9 cellular contexts compared by ENCODE assay signal in the genomic region with DNA sequence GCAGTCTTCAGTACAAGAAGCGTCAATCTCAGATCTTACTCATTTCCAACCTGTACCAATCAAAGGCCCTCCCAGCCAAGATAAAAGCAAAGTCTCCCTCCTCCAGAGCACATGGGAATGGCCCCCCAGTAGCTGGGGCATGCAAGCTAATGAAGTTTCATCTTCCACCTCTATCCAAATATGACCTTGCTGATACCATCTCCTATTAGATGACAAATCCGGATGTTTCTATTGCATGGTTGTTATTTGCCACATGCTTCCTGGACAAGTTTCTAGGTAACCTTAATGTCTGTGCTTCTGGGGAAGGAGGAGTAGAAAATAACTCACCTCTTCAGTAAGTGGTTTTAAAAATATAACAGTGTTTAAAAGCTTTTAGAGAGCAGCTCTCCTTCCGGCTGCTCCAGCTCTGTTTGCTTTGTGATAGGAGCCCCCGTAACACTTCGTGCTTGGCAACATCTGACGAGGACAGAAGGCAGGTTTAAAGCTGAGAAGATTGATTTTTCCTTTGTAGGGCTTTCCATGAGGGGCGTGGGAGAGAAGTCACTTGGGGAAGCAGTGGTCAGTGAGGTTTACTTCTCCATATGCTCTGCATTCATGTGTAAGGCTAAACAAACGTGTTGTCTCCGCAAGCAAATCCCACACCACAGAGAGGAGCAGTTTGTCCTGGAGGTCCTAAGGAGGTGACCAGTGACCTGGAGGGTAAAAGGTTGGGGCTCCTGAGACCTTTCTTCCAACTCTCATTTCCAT. TPM values are rescaled to one million over a fixed set of nuclear protein-coding genes. Genes with fewer than 3 reads are reported as not detected.
A peak's percentile ranks its signal among the peaks of the same experiment; 100 is the strongest.
DNase-seq lines count a peak whose midpoint lies in the region; ATAC-seq, FAIRE-seq and TF ChIP-seq lines count a peak whose summit lies in the region.
"Had no signal": no experiment of that assay in that cellular context is flagged by ENCODE, and none has a peak within 500 bp of the region (broad histone marks: within the 10 kb centered on the region; RNA-seq: fewer than 3 reads in every experiment).

No MANE protein-coding gene starts in this region.

- intact Hi-C loops in activated CD4-positive, alpha-beta T cell treated with anti-CD3 and anti-CD28 coated beads, Interleukin-2, amount 10 ng/mL, durations not matched to agents 24 days and 14 days (cut with micrococcal nuclease): no loop called here
- intact Hi-C loops in stomach (cut with DNase I; ENCODE audit: low total_unique reads): loop anchor here (10.0 kb wide), 1 partner anchor 472 kb away; no protein-coding TSS in a partner anchor
- intact Hi-C loops in left colon (cut with DNase I, micrococcal nuclease): loop anchor here in 1 of 2 donors (5.0 kb wide), 1 partner anchor 94 kb away; no protein-coding TSS in a partner anchor

- no peak for TF ChIP-seq EP300 in stomach (IDR thresholded peaks at IDR 0.05)

- no peak overlapping the region for H3K4me3 ChIP-seq in stomach

- FAIRE-seq in H54 (lab: Jason Lieb, UNC): no peak

- H3K27me3 Mint-ChIP-seq in activated CD4-positive, alpha-beta T cell treated with anti-CD3 and anti-CD28 coated beads, Interleukin-2, amount 10 ng/mL, durations not matched to agents 24 days and 14 days: no peaks in the 10 kb centered on the region
- H3K27me3 Mint-ChIP-seq in T-helper 2 cell treated with Interferon-gamma antibody and Interleukin-4, amounts not matched to agents 5 μg/mL and 100 μg/mL, for 36 hours (ENCODE audit: low read depth): no peaks in the 10 kb centered on the region
- peaks cover 13% of the 10 kb centered on the region for H3K27me3 Mint-ChIP-seq in glutamatergic neuron (ENCODE audit: unreplicated experiment)

- H3K4me1 Mint-ChIP-seq in activated CD4-positive, alpha-beta T cell treated with anti-CD3 and anti-CD28 coated beads, Interleukin-2, amount 10 ng/mL, durations not matched to agents 24 days and 14 days: peaks cover 66% of the 10 kb centered on the region
- peaks cover 45% of the 10 kb centered on the region for H3K4me1 Mint-ChIP-seq in T-helper 2 cell treated with Interferon-gamma antibody and Interleukin-4, amounts not matched to agents 5 μg/mL and 100 μg/mL, for 36 hours (ENCODE audit: low read depth)
- H3K4me1 Mint-ChIP-seq in glutamatergic neuron (ENCODE audit: low read depth, unreplicated experiment): peaks cover 59% of the 10 kb centered on the region

- H3K36me3 ChIP-seq in stomach: no peaks in the 10 kb centered on the region

- peaks cover 6% of the 10 kb centered on the region for H3K9me3 Mint-ChIP-seq in activated CD4-positive, alpha-beta T cell treated with anti-CD3 and anti-CD28 coated beads, Interleukin-2, amount 10 ng/mL, durations not matched to agents 24 days and 14 days
- H3K9me3 Mint-ChIP-seq in T-helper 2 cell treated with Interferon-gamma antibody and Interleukin-4, amounts not matched to agents 5 μg/mL and 100 μg/mL, for 36 hours: no peaks in the 10 kb centered on the region
- peaks cover 14% of the 10 kb centered on the region for H3K9me3 Mint-ChIP-seq in glutamatergic neuron (ENCODE audit: unreplicated experiment)

- peak overlapping the region; percentile 74 for H3K27ac Mint-ChIP-seq in activated CD4-positive, alpha-beta T cell treated with anti-CD3 and anti-CD28 coated beads, Interleukin-2, amount 10 ng/mL, durations not matched to agents 24 days and 14 days
- H3K27ac Mint-ChIP-seq in T-helper 2 cell treated with Interferon-gamma antibody and Interleukin-4, amounts not matched to agents 5 μg/mL and 100 μg/mL, for 36 hours: peak overlapping the region; percentile 14
- peak overlapping the region; percentile 95 for H3K27ac Mint-ChIP-seq in glutamatergic neuron (ENCODE audit: unreplicated experiment)

- peak; percentile 11 for TF ChIP-seq CTCF in glutamatergic neuron (IDR thresholded peaks at IDR 0.05; ENCODE audit: partially characterized antibody, unreplicated experiment)
- no peak for TF ChIP-seq CTCF in stomach (IDR thresholded peaks at IDR 0.05)

- WGBS in stomach, 5 donors: 38 to 51% (median 47%) methylated on average over 9 of the region's 9 CpGs

- peak overlapping the region; percentile 48 for H3K4me3 Mint-ChIP-seq in activated CD4-positive, alpha-beta T cell treated with anti-CD3 and anti-CD28 coated beads, Interleukin-2, amount 10 ng/mL, durations not matched to agents 24 days and 14 days
- peak overlapping the region; percentile 35 for H3K4me3 Mint-ChIP-seq in T-helper 2 cell treated with Interferon-gamma antibody and Interleukin-4, amounts not matched to agents 5 μg/mL and 100 μg/mL, for 36 hours
- peak overlapping the region; percentile 53 for H3K4me3 Mint-ChIP-seq in glutamatergic neuron (ENCODE audit: unreplicated experiment)

- peaks cover 24 to 75% (median 52%) of the 10 kb centered on the region in 4 donors for H3K4me1 ChIP-seq in stomach

- no peak for DNase-seq in activated CD4-positive, alpha-beta T cell treated with anti-CD3 and anti-CD28 coated beads, Interleukin-2, amount 10 ng/mL, durations not matched to agents 24 days and 14 days
- no peak for DNase-seq in activated CD4-positive, alpha-beta T cell treated with anti-CD3 and anti-CD28 coated beads, Interleukin-2, amount 50 U/mL, for 48 hours
- DNase-seq in T-helper 2 cell treated with Interferon-gamma antibody and Interleukin-4, amounts not matched to agents 5 μg/mL and 100 μg/mL, for 36 hours (ENCODE audit: low spot score): no peak
- peak; percentile 54 for DNase-seq in glutamatergic neuron
- no peak for DNase-seq in stomach
- no peak for DNase-seq in left colon
- no peak for DNase-seq in H54 (ENCODE audit: insufficient read length, low spot score)
- DNase-seq in activated effector memory CD4-positive, alpha-beta T cell treated with anti-CD3 and anti-CD28 coated beads, Interleukin-2, amount 50 U/mL, for 16 hours: no peak
- DNase-seq: effector memory CD4-positive, alpha-beta T cell had no signal

- H3K36me3 Mint-ChIP-seq in activated CD4-positive, alpha-beta T cell treated with anti-CD3 and anti-CD28 coated beads, Interleukin-2, amount 10 ng/mL, durations not matched to agents 24 days and 14 days (ENCODE audit: low read depth): no peaks in the 10 kb centered on the region
- H3K36me3 Mint-ChIP-seq in T-helper 2 cell treated with Interferon-gamma antibody and Interleukin-4, amounts not matched to agents 5 μg/mL and 100 μg/mL, for 36 hours (ENCODE audit: low read depth): no peaks in the 10 kb centered on the region
- H3K36me3 Mint-ChIP-seq in glutamatergic neuron (ENCODE audit: unreplicated experiment): no peaks in the 10 kb centered on the region

- peak overlapping the region; percentile 28 to 90 (median 69) for H3K27ac ChIP-seq in stomach

- no peaks in the 10 kb centered on the region for H3K27me3 ChIP-seq in stomach

- ATAC-seq in left colon: no peak

- no peak for TF ChIP-seq POLR2A in stomach (IDR thresholded peaks at IDR 0.05)
- TF ChIP-seq POLR2A in H54 (IDR thresholded peaks at IDR 0.05; ENCODE audit: low read depth, low read length): no peak

- no peaks in the 10 kb centered on the region for H3K9me3 ChIP-seq in stomach

RNA-seq across cellular contexts. Expression of a gene that starts 40.3 kb away (rescaled TPM):
- 13.5 and 17.3 TPM in 2 replicates for total RNA-seq in activated CD4-positive, alpha-beta T cell treated with anti-CD3 and anti-CD28 coated beads, Interleukin-2, amount 10 ng/mL, durations not matched to agents 24 days and 14 days
- 79.6 TPM for total RNA-seq in glutamatergic neuron (ENCODE audit: unreplicated experiment)
- total RNA-seq in stomach: 10 to 100 TPM; 11.3 to 30.4 (median 14.0) TPM
- 100 to 1,000 TPM in 1 of 3 donors, 10 to 100 TPM in 2; 51.0 to 211 (median 65.7) TPM for polyA plus RNA-seq in stomach
- 10 to 100 TPM; 82.4 to 91.9 TPM for total RNA-seq in left colon

Comparison
In these comparisons a context has a peak if more than half of its experiments do, and no peak if none do; other contexts are left out.
1. H3K27ac Mint-ChIP-seq: peak in every context shown above with its lines; median percentile 95 in glutamatergic neuron; 74 in activated CD4-positive, alpha-beta T cell treated with anti-CD3 and anti-CD28 coated beads, Interleukin-2, amount 10 ng/mL, durations not matched to agents 24 days and 14 days; 14 in T-helper 2 cell treated with Interferon-gamma antibody and Interleukin-4, amounts not matched to agents 5 μg/mL and 100 μg/mL, for 36 hours.